ENCODE assay signal across 8 cellular contexts in the genomic region with DNA sequence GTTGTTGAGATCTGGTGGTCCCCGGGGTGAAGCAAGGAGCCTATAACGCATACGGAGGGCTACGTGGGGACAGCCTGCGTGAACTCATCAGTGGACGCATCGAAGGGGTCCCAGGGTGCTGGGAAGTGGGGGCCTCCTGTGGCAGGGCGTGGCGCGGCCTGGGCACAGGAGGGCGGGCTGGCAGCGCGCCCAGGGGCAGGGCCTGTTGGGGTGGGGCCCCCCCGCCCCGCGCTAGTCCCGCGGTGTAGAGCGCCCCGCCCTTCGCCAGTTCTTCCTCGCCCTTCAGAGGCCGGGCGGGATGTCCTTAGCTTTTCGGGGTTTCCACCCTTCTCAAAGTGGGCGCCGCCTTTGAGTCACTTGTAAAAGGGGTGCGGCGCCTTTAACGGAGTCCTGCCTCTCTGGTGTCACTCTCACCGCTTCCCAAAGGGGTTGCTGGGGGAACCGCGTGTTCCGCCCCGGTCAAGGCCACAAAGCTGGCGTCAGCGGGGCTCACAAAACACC. TPM values are rescaled to one million over a fixed set of nuclear protein-coding genes. Genes with fewer than 3 reads are reported as not detected.
DNase-seq lines count a peak whose midpoint lies in the region; ATAC-seq and TF ChIP-seq lines count a peak whose summit lies in the region.

No MANE protein-coding gene starts in this region.

- peaks cover 8% of the 10 kb centered on the region for H3K4me1 ChIP-seq in effector memory CD4-positive, alpha-beta T cell (ENCODE audit: control insufficient read depth, insufficient read depth, low read length, poor library complexity, severe bottlenecking)
- peaks cover 8 to 20% of the 10 kb centered on the region in 2 donors for H3K4me1 ChIP-seq in mucosa of rectum (ENCODE audit: control insufficient read depth in 2 of 2, insufficient read depth in 2 of 2, low read length in 2 of 2)
- H3K4me1 ChIP-seq in stomach: peaks cover 4 to 52% (median 35%) of the 10 kb centered on the region in 4 donors

- ATAC-seq in HG02970 (IDR thresholded peaks at IDR 0.05; ENCODE audit: low FRiP score, unreplicated experiment): peak; percentile 54

- H3K4me3 ChIP-seq in effector memory CD4-positive, alpha-beta T cell (ENCODE audit: insufficient read depth, low read depth, low read length, poor library complexity, severe bottlenecking): peak overlapping the region; percentile 62
- H3K4me3 ChIP-seq in mucosa of rectum (ENCODE audit: low read length in 2 of 2): peak overlapping the region; percentile 68 to 75
- H3K4me3 ChIP-seq in stomach: peak overlapping the region; percentile 52 to 66 (median 58)

- DNase-seq in NCI-H146 (lab: John Stamatoyannopoulos, UW) (peak; percentile 72), NCI-H146 treated with DMSO at 0.1 percent for 48 hours (lab: John Stamatoyannopoulos, UW; ENCODE audit: unreplicated experiment) (no peak), NCI-H2227 treated with DMSO at 0.1 percent for 48 hours (lab: John Stamatoyannopoulos, UW) (peak; percentile 72), stomach (peak; percentile 74)
- peak; percentile 71 to 80 for DNase-seq in activated CD4-positive, alpha-beta T cell treated with anti-CD3 and anti-CD28 coated beads, Interleukin-2, amount 50 U/mL, for 48 hours
- peak; percentile 51 to 62 (median 52) for DNase-seq in effector memory CD4-positive, alpha-beta T cell

- no peaks in the 10 kb centered on the region for H3K9me3 ChIP-seq in effector memory CD4-positive, alpha-beta T cell (ENCODE audit: control insufficient read depth, low read length)
- H3K9me3 ChIP-seq in mucosa of rectum (ENCODE audit: control insufficient read depth in 2 of 2, low read length in 2 of 2) (no peaks in the 10 kb centered on the region), stomach (peaks cover 0 to 9% (median 2%) of the 10 kb centered on the region in 4 donors)

- WGBS in stomach, 5 donors: 0 to 53% (median 1%) methylated on average over 7 to 35 of the region's 37 CpGs

- intact Hi-C loops in stomach (cut with DNase I; ENCODE audit: low total_unique reads): no loop called here

- no peak for TF ChIP-seq POLR2A in stomach (IDR thresholded peaks at IDR 0.05)

- peak overlapping the region; percentile 89 to 90 for H3K9ac ChIP-seq in mucosa of rectum (ENCODE audit: low read depth in 1 of 2, low read length in 2 of 2)

- TF ChIP-seq CTCF in stomach (IDR thresholded peaks at IDR 0.05): no peak

- no peaks in the 10 kb centered on the region for H3K27me3 ChIP-seq in effector memory CD4-positive, alpha-beta T cell (replicated peaks; ENCODE audit: control insufficient read depth, insufficient read depth, low read length, poor library complexity, severe bottlenecking)
- no peaks in the 10 kb centered on the region for H3K27me3 ChIP-seq in mucosa of rectum (ENCODE audit: control insufficient read depth in 2 of 2, insufficient read depth in 2 of 2, low read length in 2 of 2)
- no peaks in the 10 kb centered on the region for H3K27me3 ChIP-seq in stomach

- peak overlapping the region; percentile 73 for H3K27ac ChIP-seq in effector memory CD4-positive, alpha-beta T cell (ENCODE audit: insufficient read depth, low read length, poor library complexity, severe bottlenecking)
- H3K27ac ChIP-seq in mucosa of rectum (ENCODE audit: low read depth in 2 of 2, low read length in 2 of 2): peak overlapping the region; percentile 92 to 95
- H3K27ac ChIP-seq in stomach: peak overlapping the region; percentile 75 to 92 (median 87)

- no peak for TF ChIP-seq EP300 in stomach (IDR thresholded peaks at IDR 0.05)

- H3K36me3 ChIP-seq in effector memory CD4-positive, alpha-beta T cell (ENCODE audit: control insufficient read depth, insufficient read depth, low read length): no peaks in the 10 kb centered on the region
- H3K36me3 ChIP-seq in mucosa of rectum (ENCODE audit: control insufficient read depth in 2 of 2, insufficient read depth in 2 of 2, low read length in 2 of 2): peaks cover 3 to 7% of the 10 kb centered on the region in 2 donors
- H3K36me3 ChIP-seq in stomach: peaks cover 0 to 34% (median 26%) of the 10 kb centered on the region in 4 donors

RNA-seq across cellular contexts. Expression of a gene that starts 0.6 kb away (rescaled TPM):
- total RNA-seq in stomach: 100 to 1,000 TPM in 1 of 5 donors, 10 to 100 TPM in 4; 14.0 to 155 (median 52.2) TPM
- polyA plus RNA-seq in stomach: 100 to 1,000 TPM in 1 of 3 donors, 10 to 100 TPM in 2; 55.0 to 323 (median 94.4) TPM

RNA-seq across cellular contexts. Expression of a gene that starts 9.8 kb away (rescaled TPM):
- total RNA-seq in stomach: 10 to 100 TPM in 3 of 5 donors, 1 to 10 TPM in 2; 4.7 to 43.2 (median 10.3) TPM
- 10 to 100 TPM; 18.9 to 41.1 (median 35.0) TPM for polyA plus RNA-seq in stomach

RNA-seq across cellular contexts. Expression of a gene that starts 13.8 kb away (rescaled TPM):
- total RNA-seq in stomach: 10 to 100 TPM in 3 of 5 donors, 1 to 10 TPM in 2; 3.7 to 65.1 (median 16.9) TPM
- polyA plus RNA-seq in stomach: 1 to 10 TPM; 6.3 to 7.1 (median 6.5) TPM

RNA-seq across cellular contexts. Expression of a gene that starts 27.7 kb away (rescaled TPM):
- 100 to 1,000 TPM in 1 of 5 donors, 1 to 10 TPM in 2, under 1 TPM in 1, not detected in 1; 0.89 to 211 (median 3.3) TPM for total RNA-seq in stomach
- polyA plus RNA-seq in stomach: 1 to 10 TPM in 2 of 3 donors, under 1 TPM in 1; 0.92 to 5.0 (median 3.9) TPM

RNA-seq across cellular contexts. Expression of a gene that starts 48.8 kb away (rescaled TPM):
- total RNA-seq in stomach: 10 to 100 TPM in 2 of 5 donors, 1 to 10 TPM in 3; 6.4 to 19.1 (median 8.2) TPM
- 10 to 100 TPM; 14.1 to 18.2 (median 14.7) TPM for polyA plus RNA-seq in stomach
